Comparison of ENCODE assay signal across 8 cellular contexts in genomic region chr6:42984001-42984923, GRCh38. TPM values are rescaled to one million over a fixed set of nuclear protein-coding genes. Genes with fewer than 3 reads are reported as not detected.
DNase-seq lines count a peak whose midpoint lies in the region; ATAC-seq and TF ChIP-seq lines count a peak whose summit lies in the region.

TSS of gene PPP2R5D (plus strand) at chr6:42984570. CDS start at chr6:42984678, 108 bp downstream.

- H3K9me2 ChIP-seq in Karpas-422 (replicated peaks; ENCODE audit: insufficient read depth, low read length): no peaks in the 10 kb centered on the region

- H3K4me2 ChIP-seq in Karpas-422 (ENCODE audit: low read depth, low read length, poor library complexity, severe bottlenecking): peak within 1 kb of the TSS; percentile 81

- peak in 1 of 4 donors; percentile 79 for TF ChIP-seq POLR2A in esophagus squamous epithelium (IDR thresholded peaks at IDR 0.05)

- ATAC-seq in GM21825 (IDR thresholded peaks at IDR 0.05; ENCODE audit: unreplicated experiment): peak; percentile 91

- H3K9me3 ChIP-seq in Karpas-422 (ENCODE audit: low read length) (no peaks in the 10 kb centered on the region), esophagus squamous epithelium (no peaks in the 10 kb centered on the region)

- peak; percentile 99 for DNase-seq in DMS79 treated with DMSO at 0.1 percent for 48 hours (lab: John Stamatoyannopoulos, UW)
- peak; percentile 99 for DNase-seq in Karpas-422
- DNase-seq in RKO (ENCODE audit: low spot score): peak; percentile 99
- peak; percentile 93 for DNase-seq in activated T-helper 1 cell treated with Interleukin-2 at 50 U/mL for 16 hours (ENCODE audit: low read depth)
- DNase-seq in esophagus squamous epithelium (lab: John Stamatoyannopoulos, UW): peak; percentile 93
- peak; percentile 100 for DNase-seq in myocyte (ENCODE audit: low read depth)
- DNase-seq in stimulated activated CD8-positive, alpha-beta memory T cell treated with anti-CD3 and anti-CD28 coated beads, Interleukin-7, amount 100 ng/mL, for 48 hours (ENCODE audit: extremely low read depth in 1 of 2, low read depth in 1 of 2): peak; percentile 92 to 97

- 1% methylated on average over 25 to 27 of the region's 59 CpGs for WGBS in esophagus squamous epithelium, 2 donors

- H3K27me3 ChIP-seq in Karpas-422 (ENCODE audit: low read length): no peaks in the 10 kb centered on the region
- no peaks in the 10 kb centered on the region for H3K27me3 ChIP-seq in esophagus squamous epithelium

- TF ChIP-seq CTCF in esophagus squamous epithelium (IDR thresholded peaks at IDR 0.05): peak in 3 of 6 experiments; percentile 10 to 24 (median 21)

- intact Hi-C loops in esophagus squamous epithelium (cut with DNase I): no loop called here

- H3K4me1 ChIP-seq in Karpas-422 (ENCODE audit: low read length): peaks cover 38% of the 10 kb centered on the region
- peaks cover 30 to 65% (median 34%) of the 10 kb centered on the region in 3 donors for H3K4me1 ChIP-seq in esophagus squamous epithelium

- H3K9ac ChIP-seq in Karpas-422 (ENCODE audit: low read length): peak within 1 kb of the TSS; percentile 94

- H3K27ac ChIP-seq in Karpas-422 (ENCODE audit: low read length): peak within 1 kb of the TSS; percentile 59
- peak within 1 kb of the TSS; percentile 86 to 94 (median 88) for H3K27ac ChIP-seq in esophagus squamous epithelium

- peak within 1 kb of the TSS; percentile 69; the same call in 1 of the 2 replicates for H2AFZ ChIP-seq in Karpas-422 (ENCODE audit: low read length)

- H3K36me3 ChIP-seq in Karpas-422 (ENCODE audit: insufficient read depth, low read length) (no peaks in the 10 kb centered on the region), esophagus squamous epithelium (peaks cover 0 to 7% (median 3%) of the 10 kb centered on the region in 3 donors)

- H3K79me2 ChIP-seq in Karpas-422 (ENCODE audit: low read length): peaks cover 47% of the 10 kb centered on the region

- H4K20me1 ChIP-seq in Karpas-422 (ENCODE audit: insufficient read depth, low read depth, low read length): no peaks in the 10 kb centered on the region

- H3K4me3 ChIP-seq in Karpas-422 (ENCODE audit: low read length) (peak within 1 kb of the TSS; percentile 76), esophagus squamous epithelium (peak within 1 kb of the TSS; percentile 63 to 99 (median 74))

RNA-seq across cellular contexts. Expression of gene PPP2R5D, which starts in this region (rescaled TPM):
- 34.8 and 39.8 TPM in 2 replicates for total RNA-seq in Karpas-422 (2014; rRNA removed; shearing (Covaris generic); ENCODE audit: low replicate concordance)
- 10 to 100 TPM; 15.6 to 35.9 (median 27.4) TPM for total RNA-seq in esophagus squamous epithelium
- total RNA-seq in myocyte: 50.5 and 52.1 TPM in 2 replicates
- polyA plus RNA-seq in myocyte (2012): 48.6 TPM

Comparison
In these comparisons a context has a peak if more than half of its experiments do, and no peak if none do; other contexts are left out.
1. Peak in every context shown above with its lines: DNase-seq, ATAC-seq, H3K4me3 ChIP-seq and H3K27ac ChIP-seq.